ENCODE assay signal across 14 cellular contexts in genomic region chr17:43411369-43411677, GRCh38.
"Had no signal": no experiment of that assay in that cellular context is flagged by ENCODE, and none has a peak within 500 bp of the region (broad histone marks: within the 10 kb centered on the region; RNA-seq: fewer than 3 reads in every experiment).

No MANE protein-coding gene starts in this region.

- H3K27ac ChIP-seq: VCaP had no signal

- H3K4me3 Mint-ChIP-seq: activated CD4-positive, alpha-beta T cell treated with anti-CD3 and anti-CD28 coated beads for 36 hours; activated CD8-positive, alpha-beta T cell treated with anti-CD3 and anti-CD28 coated beads for 36 hours; activated T-cell treated with anti-CD3 and anti-CD28 coated beads, Interleukin-2, amount 50 U/mL, for 72 hours; naive thymus-derived CD8-positive, alpha-beta T cell; T-cell had no signal

- ATAC-seq: activated CD4-positive, alpha-beta T cell treated with anti-CD3 and anti-CD28 coated beads for 36 hours; activated CD8-positive, alpha-beta T cell treated with anti-CD3 and anti-CD28 coated beads for 36 hours; activated T-cell treated with anti-CD3 and anti-CD28 coated beads, Interleukin-2, amount 50 U/mL, for 72 hours; naive thymus-derived CD8-positive, alpha-beta T cell; T-cell had no signal

- H3K9me3 ChIP-seq: mucosa of descending colon had no signal

- H3K9me3 Mint-ChIP-seq: activated CD8-positive, alpha-beta T cell treated with anti-CD3 and anti-CD28 coated beads for 36 hours; activated T-cell treated with anti-CD3 and anti-CD28 coated beads, Interleukin-2, amount 50 U/mL, for 72 hours; naive thymus-derived CD8-positive, alpha-beta T cell; T-cell had no signal

- H3K36me3 Mint-ChIP-seq: naive thymus-derived CD8-positive, alpha-beta T cell; T-cell had no signal

- DNase-seq: activated CD4-positive, alpha-beta T cell treated with anti-CD3 and anti-CD28 coated beads for 36 hours; activated CD8-positive, alpha-beta memory T cell treated with anti-CD3 and anti-CD28 coated beads, Interleukin-2, amount 50 U/mL, for 4 hours; activated CD8-positive, alpha-beta T cell treated with anti-CD3 and anti-CD28 coated beads for 36 hours; activated naive CD4-positive, alpha-beta T cell treated with Interleukin-2 at 50 U/mL for 16 hours; activated T-cell treated with anti-CD3 and anti-CD28 coated beads, Interleukin-2, amount 50 U/mL, for 72 hours; central memory CD4-positive, alpha-beta T cell; glutamatergic neuron; mucosa of descending colon; naive thymus-derived CD8-positive, alpha-beta T cell; occipital lobe; retina; stimulated activated CD4-positive, alpha-beta T cell treated with anti-CD3 and anti-CD28 coated beads, Interleukin-15, amount 100 ng/mL, for 24 hours; T-cell had no signal

- H3K4me3 ChIP-seq: mucosa of descending colon had no signal

- H3K27ac Mint-ChIP-seq: activated CD4-positive, alpha-beta T cell treated with anti-CD3 and anti-CD28 coated beads for 36 hours; activated CD8-positive, alpha-beta T cell treated with anti-CD3 and anti-CD28 coated beads for 36 hours; activated T-cell treated with anti-CD3 and anti-CD28 coated beads, Interleukin-2, amount 50 U/mL, for 72 hours; T-cell had no signal

- H3K4me1 Mint-ChIP-seq: activated CD4-positive, alpha-beta T cell treated with anti-CD3 and anti-CD28 coated beads for 36 hours; naive thymus-derived CD8-positive, alpha-beta T cell; T-cell had no signal
